ENCODE assay signal across 10 cellular contexts in the genomic region with DNA sequence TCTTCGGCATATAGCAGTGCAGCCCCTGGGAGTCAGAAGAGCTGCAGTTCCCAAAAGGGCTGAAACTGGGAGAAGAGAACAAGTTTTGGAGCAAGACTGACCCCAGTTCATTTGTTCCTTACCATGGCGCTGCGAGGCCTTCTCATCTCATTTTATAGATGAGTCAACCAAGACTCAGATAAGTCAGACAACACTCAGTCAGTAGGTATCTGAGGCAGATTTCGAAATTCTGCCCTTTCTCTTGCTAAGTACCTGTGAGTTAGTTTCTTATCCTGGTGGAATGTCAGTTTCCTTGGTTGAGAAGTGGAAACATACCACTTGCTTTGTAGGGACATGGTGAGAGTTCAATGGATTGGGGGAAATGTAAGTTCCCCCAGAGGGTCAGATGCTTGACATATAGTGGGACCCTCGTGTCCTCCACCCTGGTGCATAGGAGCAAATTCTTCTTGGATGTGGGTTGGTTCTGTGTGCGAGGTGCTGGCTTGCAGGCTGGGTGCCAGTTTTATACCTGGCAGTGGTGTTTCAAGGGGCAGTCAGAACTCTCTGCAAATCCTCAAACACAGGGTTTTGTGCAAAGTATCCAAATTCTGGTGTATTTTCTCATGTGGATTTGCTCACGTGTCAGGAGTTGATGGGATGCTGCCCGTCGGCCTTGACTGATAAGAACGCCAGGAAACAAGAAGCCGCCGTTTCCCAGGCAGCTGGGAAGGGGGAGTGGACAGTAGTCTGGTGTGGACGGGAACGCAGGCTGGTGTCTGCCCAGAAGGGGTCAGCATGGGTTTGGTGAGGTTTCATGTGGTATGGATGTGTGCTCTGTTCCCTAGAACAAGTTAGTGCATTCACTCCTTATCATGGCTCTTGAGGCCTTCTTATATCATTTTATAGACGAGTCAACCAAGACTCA.
DNase-seq lines count a peak whose midpoint lies in the region; ATAC-seq and TF ChIP-seq lines count a peak whose summit lies in the region.
"Had no signal": no experiment of that assay in that cellular context is flagged by ENCODE, and none has a peak within 500 bp of the region (broad histone marks: within the 10 kb centered on the region; RNA-seq: fewer than 3 reads in every experiment).

No MANE protein-coding gene starts in this region.

- peak overlapping the region; percentile 48 to 74 (median 59) for H3K27ac ChIP-seq in transverse colon

- TF ChIP-seq EP300 in transverse colon (IDR thresholded peaks at IDR 0.05; ENCODE audit: low read depth) = no peak

- intact Hi-C loops in transverse colon (cut with DNase I; ENCODE audit: low total_unique reads) = loop anchor here (10.0 kb wide), 1 partner anchor 59 kb away; the partner anchor contains the start of gene CIBAR2

- H3K4me1 ChIP-seq in transverse colon = peaks cover 16 to 59% (median 36%) of the 10 kb centered on the region in 4 donors

- TF ChIP-seq CTCF in kidney epithelial cell (IDR thresholded peaks at IDR 0.05; ENCODE audit: insufficient read depth, low read length, poor library complexity, severe bottlenecking) (no peak), transverse colon (IDR thresholded peaks at IDR 0.05) (no peak)

- H3K36me3 ChIP-seq in kidney epithelial cell (ENCODE audit: control insufficient read depth, insufficient read depth, low read length) (no peaks in the 10 kb centered on the region), transverse colon (no peaks in the 10 kb centered on the region)
- H3K36me3 ChIP-seq: pancreas had no signal

- in situ Hi-C loops in transverse colon (cut with MboI; ENCODE audit: low pct_ligation_motif_present in 1 of 4, low pct_unique_long_range_greater_than_20kb in 1 of 4, low sequenced_read_pairs in 3 of 4) = no loop called here

- no peak for TF ChIP-seq POLR2A in transverse colon (IDR thresholded peaks at IDR 0.05)

- peaks cover 22% of the 10 kb centered on the region for H3K27me3 ChIP-seq in kidney epithelial cell (ENCODE audit: control insufficient read depth, insufficient read depth, low read length)
- H3K27me3 ChIP-seq in transverse colon = peaks cover 49% of the 10 kb centered on the region
- H3K27me3 ChIP-seq: pancreas had no signal

- DNase-seq in NCI-H2196 (lab: John Stamatoyannopoulos, UW; ENCODE audit: unreplicated experiment) = peak; percentile 2
- no peak for DNase-seq in NCI-H2196 treated with DMSO at 0.1 percent for 48 hours (lab: John Stamatoyannopoulos, UW; ENCODE audit: unreplicated experiment)
- peak; percentile 53 for DNase-seq in amniotic stem cell (lab: John Stamatoyannopoulos, UW)
- peak; percentile 86 for DNase-seq in kidney epithelial cell (ENCODE audit: low read depth)
- no peak for DNase-seq in transverse colon
- DNase-seq in GOT3 (lab: John Stamatoyannopoulos, UW) = no peak
- DNase-seq in activated T-cell treated with anti-CD3 and anti-CD28 coated beads for 4 hours = no peak
- DNase-seq: NCI-H510A had no signal

- H3K4me3 ChIP-seq in kidney epithelial cell (ENCODE audit: low read depth, low read length) (no peak overlapping the region), transverse colon (no peak overlapping the region)

- no peak for ATAC-seq in GM19324 (IDR thresholded peaks at IDR 0.05; ENCODE audit: low FRiP score, unreplicated experiment)

- H3K9me3 ChIP-seq in transverse colon = no peaks in the 10 kb centered on the region
- H3K9me3 ChIP-seq: pancreas had no signal

- 76% methylated on average over 15 of the region's 15 CpGs; no CpG with 5 or more reads in 1 of the 2 donors for WGBS in transverse colon (ENCODE audit: low coverage in 1 of 2), 2 donors

Comparison
In these comparisons a context has a peak if more than half of its experiments do, and no peak if none do; other contexts are left out.
1. DNase-seq: peak in NCI-H2196 (single experiment), amniotic stem cell (single experiment) and kidney epithelial cell (single experiment); none in NCI-H2196 treated with DMSO at 0.1 percent for 48 hours (single experiment), transverse colon (single experiment), GOT3 (single experiment) and activated T-cell treated with anti-CD3 and anti-CD28 coated beads for 4 hours (single experiment).